Comparison of ENCODE assay signal across 9 cellular contexts in genomic region chr16:3170440-3171180, GRCh38. TPM values are rescaled to one million over a fixed set of nuclear protein-coding genes. Genes with fewer than 3 reads are reported as not detected.
A peak's percentile ranks its signal among the peaks of the same experiment; 100 is the strongest.
DNase-seq lines count a peak whose midpoint lies in the region; ATAC-seq and TF ChIP-seq lines count a peak whose summit lies in the region.
"Had no signal": no experiment of that assay in that cellular context is flagged by ENCODE, and none has a peak within 500 bp of the region (broad histone marks: within the 10 kb centered on the region; RNA-seq: fewer than 3 reads in every experiment).

No MANE protein-coding gene starts in this region.

- TF ChIP-seq POLR2A in ovary (IDR thresholded peaks at IDR 0.05): no peak

- no peaks in the 10 kb centered on the region for H3K9me3 ChIP-seq in right cardiac atrium (ENCODE audit: control insufficient read depth, low read length)
- H3K9me3 ChIP-seq in right atrium auricular region: no peaks in the 10 kb centered on the region
- no peaks in the 10 kb centered on the region for H3K9me3 ChIP-seq in aorta (ENCODE audit: control insufficient read depth, low read length)
- no peaks in the 10 kb centered on the region for H3K9me3 ChIP-seq in ovary

- H3K4me3 Mint-ChIP-seq in activated naive CD4-positive, alpha-beta T cell treated with anti-CD3 and anti-CD28 coated beads for 36 hours: peak overlapping the region; percentile 63

- H3K27me3 ChIP-seq in right cardiac atrium (ENCODE audit: control insufficient read depth, insufficient read depth) (no peaks in the 10 kb centered on the region), right atrium auricular region (peaks cover 45 to 65% of the 10 kb centered on the region in 2 donors), aorta (ENCODE audit: control insufficient read depth in 1 of 2, insufficient read depth in 2 of 2, low read length in 1 of 2) (peaks cover 0 to 1% of the 10 kb centered on the region in 2 donors), ovary (peaks cover 12% of the 10 kb centered on the region)

- no peaks in the 10 kb centered on the region for H3K36me3 Mint-ChIP-seq in activated naive CD4-positive, alpha-beta T cell treated with anti-CD3 and anti-CD28 coated beads for 36 hours (ENCODE audit: low read depth)

- TF ChIP-seq EP300 in ovary (IDR thresholded peaks at IDR 0.05): no peak

- H3K27ac ChIP-seq in right cardiac atrium (ENCODE audit: low read length) (no peak overlapping the region), right atrium auricular region (no peak overlapping the region), aorta (ENCODE audit: low read depth in 1 of 2, low read length in 2 of 2) (no peak overlapping the region), ovary (no peak overlapping the region)

- H3K27ac Mint-ChIP-seq in activated naive CD4-positive, alpha-beta T cell treated with anti-CD3 and anti-CD28 coated beads for 36 hours: peak overlapping the region; percentile 66

- H3K27me3 Mint-ChIP-seq in activated naive CD4-positive, alpha-beta T cell treated with anti-CD3 and anti-CD28 coated beads for 36 hours (ENCODE audit: low read depth): peaks cover 41% of the 10 kb centered on the region

- H3K4me1 ChIP-seq in right cardiac atrium (ENCODE audit: control insufficient read depth, insufficient read depth, low read length) (no peaks in the 10 kb centered on the region), right atrium auricular region (peaks cover 0 to 35% of the 10 kb centered on the region in 2 donors), aorta (ENCODE audit: control insufficient read depth in 1 of 2, insufficient read depth in 2 of 2, low read length in 2 of 2) (no peaks in the 10 kb centered on the region), ovary (ENCODE audit: insufficient read depth) (peaks cover 1% of the 10 kb centered on the region)

- CTCF ChIA-PET in activated naive CD4-positive, alpha-beta T cell treated with anti-CD3 and anti-CD28 coated beads for 36 hours (lab: Charles Lee): interaction anchor here (0.5 to 2.6 kb wide), 8 partner anchors 13 to 378 kb away, joined by 3 to 11 read pairs (median 4); partner anchors contain the start of genes OR1F1 and ZNF213

- H3K9me3 Mint-ChIP-seq in activated naive CD4-positive, alpha-beta T cell treated with anti-CD3 and anti-CD28 coated beads for 36 hours: no peaks in the 10 kb centered on the region

- H3K36me3 ChIP-seq in right atrium auricular region: no peaks in the 10 kb centered on the region
- H3K36me3 ChIP-seq in aorta (ENCODE audit: control insufficient read depth in 1 of 2, insufficient read depth in 2 of 2, low read length in 1 of 2): no peaks in the 10 kb centered on the region
- no peaks in the 10 kb centered on the region for H3K36me3 ChIP-seq in ovary

- H3K4me1 Mint-ChIP-seq in activated naive CD4-positive, alpha-beta T cell treated with anti-CD3 and anti-CD28 coated beads for 36 hours (ENCODE audit: low read depth): peaks cover 41% of the 10 kb centered on the region

- intact Hi-C loops in right cardiac atrium (cut with DNase I) (no loop called here), aorta (cut with DNase I) (no loop called here), ovary (cut with DNase I) (no loop called here)
- intact Hi-C loops in activated naive CD4-positive, alpha-beta T cell treated with anti-CD3 and anti-CD28 coated beads for 36 hours (cut with micrococcal nuclease): loop anchor here (1.0 to 2.0 kb wide), 4 partner anchors 20 to 330 kb away; partner anchors contain the start of gene CLUAP1

- H3K4me3 ChIP-seq in right cardiac atrium (ENCODE audit: low read length) (peak overlapping the region; percentile 6), right atrium auricular region (peak overlapping the region in 1 of 2 donors; percentile 27), aorta (ENCODE audit: low read length in 2 of 2) (no peak overlapping the region), ovary (no peak overlapping the region)

- WGBS in right cardiac atrium: 3% methylated on average over 53 of the region's 53 CpGs
- WGBS in aorta, 2 donors: 2% methylated on average over 53 of the region's 53 CpGs
- WGBS in ovary, 3 donors: 1 to 2% (median 2%) methylated on average over 53 of the region's 53 CpGs

- TF ChIP-seq CTCF in right atrium auricular region (IDR thresholded peaks at IDR 0.05): no peak
- TF ChIP-seq CTCF in ovary (IDR thresholded peaks at IDR 0.05): no peak

- ATAC-seq in right cardiac atrium: no peak
- ATAC-seq in aorta (ENCODE audit: low FRiP score): peak; percentile 36

- DNase-seq in right cardiac atrium (no peak), right atrium auricular region (ENCODE audit: low spot score) (no peak), kidney tubule cell (ENCODE audit: low spot score) (peak; percentile 24), aorta (peak in 1 of 2 donors; percentile 77), NAMALWA (ENCODE audit: low spot score) (no peak), ovary (no peak), putamen (ENCODE audit: low spot score) (no peak)
- DNase-seq in activated naive CD4-positive, alpha-beta T cell treated with anti-CD3 and anti-CD28 coated beads for 36 hours: peak; percentile 65
- DNase-seq: DMS79 had no signal

RNA-seq across cellular contexts. Expression of gene OR1F1, which starts 17.4 kb away (rescaled TPM):
- total RNA-seq in right cardiac atrium: not detected
- not detected for polyA plus RNA-seq in right cardiac atrium
- not detected for total RNA-seq in right atrium auricular region
- not detected for total RNA-seq in activated naive CD4-positive, alpha-beta T cell treated with anti-CD3 and anti-CD28 coated beads for 36 hours
- total RNA-seq in aorta: not detected
- polyA plus RNA-seq in aorta: not detected
- not detected for total RNA-seq in ovary
- not detected for polyA plus RNA-seq in ovary

RNA-seq across cellular contexts. Expression of gene ZNF213, which starts 35.8 kb away (rescaled TPM):
- 1 to 10 TPM; 6.2 to 8.7 (median 7.6) TPM for total RNA-seq in right cardiac atrium
- polyA plus RNA-seq in right cardiac atrium: 7.2 TPM
- total RNA-seq in right atrium auricular region: 1 to 10 TPM; 7.3 to 7.9 TPM
- total RNA-seq in activated naive CD4-positive, alpha-beta T cell treated with anti-CD3 and anti-CD28 coated beads for 36 hours: 1 to 10 TPM; 6.1 to 6.5 TPM
- 1 to 10 TPM; 8.0 to 8.6 TPM for total RNA-seq in aorta
- polyA plus RNA-seq in aorta: 1 to 10 TPM; 2.3 to 5.6 TPM
- total RNA-seq in ovary: 10 to 100 TPM in 5 of 7 donors, 1 to 10 TPM in 2; 4.7 to 18.9 (median 12.2) TPM
- 10 to 100 TPM in 1 of 2 donors, under 1 TPM in 1; 0.95 to 10.7 TPM for polyA plus RNA-seq in ovary

RNA-seq across cellular contexts. Expression of gene ZNF205, which starts 58.2 kb away (rescaled TPM):
- total RNA-seq in right cardiac atrium: 10 to 100 TPM in 1 of 4 donors, 1 to 10 TPM in 3; 6.4 to 10.1 (median 9.2) TPM
- polyA plus RNA-seq in right cardiac atrium: 10.9 TPM
- 10 to 100 TPM; 10.5 to 12.4 TPM for total RNA-seq in right atrium auricular region
- under 1 TPM in 1 of 2 experiments, not detected in 1; 0.25 TPM for total RNA-seq in activated naive CD4-positive, alpha-beta T cell treated with anti-CD3 and anti-CD28 coated beads for 36 hours
- 10 to 100 TPM in 1 of 2 donors, 1 to 10 TPM in 1; 7.1 to 10.0 TPM for total RNA-seq in aorta
- 10 to 100 TPM in 1 of 2 donors, 1 to 10 TPM in 1; 8.9 to 36.6 TPM for polyA plus RNA-seq in aorta
- 10 to 100 TPM; 10.7 to 16.3 (median 15.6) TPM for total RNA-seq in ovary
- polyA plus RNA-seq in ovary: 10 to 100 TPM in 1 of 2 donors, 1 to 10 TPM in 1; 3.0 to 22.1 TPM

Comparison
In these comparisons a context has a peak if more than half of its experiments do, and no peak if none do; other contexts are left out.
1. DNase-seq: peak in activated naive CD4-positive, alpha-beta T cell treated with anti-CD3 and anti-CD28 coated beads for 36 hours (single experiment) and kidney tubule cell (single experiment); none in right cardiac atrium (0 of 3), right atrium auricular region (single experiment), NAMALWA (single experiment), ovary (0 of 5) and putamen (single experiment).
2. RNA of gene ZNF205, which starts 58.2 kb away (total RNA-seq): 10.7 to 16.3 TPM in ovary, 10.5 to 12.4 TPM in right atrium auricular region, 7.1 to 10.0 TPM in aorta and 6.4 to 10.1 TPM in right cardiac atrium; 0.25 TPM in activated naive CD4-positive, alpha-beta T cell treated with anti-CD3 and anti-CD28 coated beads for 36 hours; every median in the first group is over 4 times any median in the second.